Comparison of ENCODE assay signal across 12 cellular contexts in the genomic region with DNA sequence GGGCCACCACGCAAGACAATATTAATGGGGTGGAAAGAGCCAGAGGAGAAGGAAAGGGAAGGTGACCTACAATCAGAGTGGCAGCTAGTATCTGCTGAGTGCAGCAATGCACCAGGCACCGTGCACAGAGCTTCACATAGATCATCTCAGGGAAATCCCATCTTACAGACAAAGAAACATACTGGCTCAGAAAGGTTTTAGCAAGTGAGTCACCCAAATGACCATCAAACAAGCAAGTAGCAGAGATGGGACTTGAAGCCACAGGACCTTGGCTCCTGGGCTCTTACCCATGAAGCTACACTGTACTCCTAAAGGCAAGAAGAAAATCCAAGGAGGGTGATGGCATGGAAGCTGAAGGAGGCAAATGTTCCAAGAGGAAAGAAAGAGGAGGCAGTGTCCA.
DNase-seq lines count a peak whose midpoint lies in the region; ATAC-seq, FAIRE-seq and TF ChIP-seq lines count a peak whose summit lies in the region.
"Had no signal": no experiment of that assay in that cellular context is flagged by ENCODE, and none has a peak within 500 bp of the region (broad histone marks: within the 10 kb centered on the region; RNA-seq: fewer than 3 reads in every experiment).

No MANE protein-coding gene starts in this region.

- H3K27ac ChIP-seq in rectal smooth muscle tissue (ENCODE audit: low read depth, low read length): peak overlapping the region; percentile 48

- peak; percentile 75 for DNase-seq in choroid plexus epithelial cell (ENCODE audit: low read depth)
- no peak for DNase-seq in activated effector memory CD4-positive, alpha-beta T cell treated with Interleukin-2 at 50 U/mL for 16 hours
- DNase-seq in urothelium cell line (ENCODE audit: low spot score): no peak
- DNase-seq in NCI-H1105 (lab: John Stamatoyannopoulos, UW): no peak
- DNase-seq: activated CD8-positive, alpha-beta memory T cell treated with anti-CD3 and anti-CD28 coated beads, Interleukin-2, amount 50 U/mL, for 48 hours; GF-D8; NCI-H526; stimulated activated CD4-positive, alpha-beta T cell treated with anti-CD3 and anti-CD28 coated beads, Interleukin-2, amount 100 ng/mL, for 24 hours had no signal

- H3K9ac ChIP-seq in rectal smooth muscle tissue (ENCODE audit: low read length): no peak overlapping the region

- H3K4me1 ChIP-seq in rectal smooth muscle tissue (ENCODE audit: control insufficient read depth, insufficient read depth, low read length): peaks cover 17% of the 10 kb centered on the region

- FAIRE-seq in urothelium cell line (lab: Jason Lieb, UNC): no peak

- TF ChIP-seq CTCF in choroid plexus epithelial cell (conservative IDR thresholded peaks at IDR 0.05; ENCODE audit: low read depth, low read length): no peak

- peak overlapping the region; percentile 2 for H3K4me3 ChIP-seq in choroid plexus epithelial cell (ENCODE audit: low read depth, low read length)
- peak overlapping the region; percentile 11 for H3K4me3 ChIP-seq in rectal smooth muscle tissue (ENCODE audit: low read length)

- peaks cover 5% of the 10 kb centered on the region for H3K36me3 ChIP-seq in rectal smooth muscle tissue (ENCODE audit: control insufficient read depth, insufficient read depth, low read length)

- peak; percentile 52 for ATAC-seq in GM18858 (IDR thresholded peaks at IDR 0.05; ENCODE audit: unreplicated experiment)
- peak; percentile 48 for ATAC-seq in HG03196 (IDR thresholded peaks at IDR 0.05; ENCODE audit: unreplicated experiment)
- ATAC-seq in GM21717 (IDR thresholded peaks at IDR 0.05; ENCODE audit: unreplicated experiment): no peak

- no peaks in the 10 kb centered on the region for H3K27me3 ChIP-seq in rectal smooth muscle tissue (ENCODE audit: control insufficient read depth, insufficient read depth, low read length)
